In the genomic region with DNA sequence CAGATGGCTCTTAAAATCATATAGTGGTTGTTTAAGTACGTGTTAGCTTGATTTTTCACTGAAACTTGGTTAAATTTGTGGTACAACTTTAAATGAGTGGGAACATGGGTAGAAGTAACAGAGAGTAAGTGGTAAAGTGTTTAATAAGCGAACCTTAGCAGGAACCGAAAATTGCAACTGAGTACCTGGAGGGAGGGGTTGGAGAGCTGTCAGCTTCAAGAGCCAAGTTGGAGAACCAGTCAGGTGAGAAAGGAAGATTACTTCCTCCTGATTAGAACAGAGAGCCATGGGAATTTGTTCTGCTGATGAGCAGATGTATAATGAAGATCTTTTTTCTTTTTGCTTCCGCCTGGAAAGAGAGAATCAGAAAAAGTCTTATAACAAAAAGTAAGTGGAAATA, we compare ENCODE assay signal across 27 cellular contexts.
A peak's percentile ranks its signal among the peaks of the same experiment; 100 is the strongest.
DNase-seq lines count a peak whose midpoint lies in the region; ATAC-seq and TF ChIP-seq lines count a peak whose summit lies in the region.
"Had no signal": no experiment of that assay in that cellular context is flagged by ENCODE, and none has a peak within 500 bp of the region (broad histone marks: within the 10 kb centered on the region; RNA-seq: fewer than 3 reads in every experiment).

No MANE protein-coding gene starts in this region.

- TF ChIP-seq CTCF in mammary epithelial cell (conservative IDR thresholded peaks at IDR 0.05 in 1 of 2, IDR thresholded peaks at IDR 0.05 in 1 of 2; ENCODE audit: extremely low read depth in 1 of 2, insufficient read depth in 1 of 2, low read depth in 1 of 2, low read length in 2 of 2) (no peak), OCI-LY3 (IDR thresholded peaks at IDR 0.05; ENCODE audit: low read depth, low read length) (no peak), omental fat pad (IDR thresholded peaks at IDR 0.05) (no peak)

- no peaks in the 10 kb centered on the region for H3K36me3 ChIP-seq in mammary epithelial cell (ENCODE audit: insufficient read depth, low read length)
- H3K36me3 ChIP-seq in OCI-LY3 (replicated peaks; ENCODE audit: low read depth, low read length), result peaks cover 4% of the 10 kb centered on the region
- H3K36me3 ChIP-seq: brain microvascular endothelial cell, heart right ventricle, suprapubic skin had no signal

- in situ Hi-C loops in T47D (cut with HindIII; ENCODE audit: low pct_unique_long_range_greater_than_20kb, low sequenced_read_pairs) (no loop called here), mammary epithelial cell (cut with MboI; ENCODE audit: low sequenced_read_pairs in 2 of 2) (no loop called here)

- no peak overlapping the region for H2AFZ ChIP-seq in mammary epithelial cell (ENCODE audit: low read depth, low read length)
- H2AFZ ChIP-seq in OCI-LY3 (ENCODE audit: low read depth, low read length), result no peak overlapping the region

- DNase-seq in T47D (ENCODE audit: low read depth in 1 of 2, low spot score in 1 of 2), result peak; percentile 7 to 83
- DNase-seq in mammary epithelial cell, result no peak
- peak; percentile 9 for DNase-seq in iPS DF 4.7 (ENCODE audit: extremely low read depth, low spot score)
- no peak for DNase-seq in retina
- DNase-seq in glomerular visceral epithelial cell (ENCODE audit: extremely low spot score), result no peak
- DNase-seq in omental fat pad (ENCODE audit: low spot score), result no peak
- DNase-seq: amygdala; brain microvascular endothelial cell; Caco-2; DND-41; dorsolateral prefrontal cortex; foreskin melanocyte; GOT3; heart right ventricle; immature natural killer cell; KBM-7; left cardiac atrium; NCI-H1105; NCI-H2029 treated with DMSO at 0.1 percent for 48 hours; NCI-H345; stimulated activated naive B cell treated with anti-CD40 and anti-IgM and Interleukin-4, amounts not matched to agents 10 μg/mL and 1 μg/mL and 100 μg/mL, for 72 hours; T-helper 17 cell had no signal

- intact Hi-C loops in mammary epithelial cell (cut with micrococcal nuclease), result no loop called here

- BruUV-seq in mammary epithelial cell (replicated peaks; lab: Mats Ljungman, UMichigan), result no TSS peak

- 6% methylated on average over 4 of the region's 4 CpGs for WGBS in mammary epithelial cell (ENCODE audit: low coverage, missing lambda C conversion rate)

- dilution Hi-C loops in mammary epithelial cell (cut with HindIII; ENCODE audit: low sequenced_read_pairs), result no loop called here

- H3K4me1 ChIP-seq in mammary epithelial cell (ENCODE audit: insufficient read depth, low read length) (no peaks in the 10 kb centered on the region), OCI-LY3 (ENCODE audit: low read length) (peaks cover 26% of the 10 kb centered on the region)
- H3K4me1 ChIP-seq: Caco-2, heart right ventricle, suprapubic skin had no signal

- H3K27me3 ChIP-seq in mammary epithelial cell (ENCODE audit: insufficient read depth, low read length) (no peaks in the 10 kb centered on the region), OCI-LY3 (ENCODE audit: low read depth, low read length) (no peaks in the 10 kb centered on the region)
- H3K27me3 ChIP-seq: brain microvascular endothelial cell, heart right ventricle, suprapubic skin had no signal

- ATAC-seq in HG03135 (IDR thresholded peaks at IDR 0.05; ENCODE audit: unreplicated experiment) (no peak), omental fat pad (ENCODE audit: low FRiP score) (no peak)
- ATAC-seq: heart right ventricle; left cardiac atrium; SK-N-SH treated with all-trans-retinoic acid at 6 μM for 48 hours; stimulated activated naive B cell treated with anti-CD40 and anti-IgM and Interleukin-4, amounts not matched to agents 10 μg/mL and 1 μg/mL and 100 μg/mL, for 72 hours; T-helper 17 cell had no signal

- H3K79me2 ChIP-seq in mammary epithelial cell (ENCODE audit: insufficient read depth, low read length) (no peaks in the 10 kb centered on the region), OCI-LY3 (ENCODE audit: low read length) (no peaks in the 10 kb centered on the region)

- no peak overlapping the region for H3K27ac ChIP-seq in mammary epithelial cell (ENCODE audit: insufficient read depth, low read depth, low read length)
- H3K27ac ChIP-seq in OCI-LY3 (ENCODE audit: low read length), result 0 out of 2 replicates have a peak overlapping the region, but pooled peaks have one; percentile 11
- H3K27ac ChIP-seq: brain microvascular endothelial cell, dorsolateral prefrontal cortex, heart right ventricle, skin epidermis, suprapubic skin had no signal

- H3K9ac ChIP-seq in mammary epithelial cell (ENCODE audit: insufficient read depth, low read length) (no peak overlapping the region), OCI-LY3 (ENCODE audit: low read length) (no peak overlapping the region)

- CTCF ChIA-PET in mammary epithelial cell (lab: Charles Lee; ENCODE audit: low non-redundant PET), result no interaction called here

- H3K9me3 ChIP-seq in mammary epithelial cell (replicated peaks; ENCODE audit: insufficient read depth, low read length) (peaks cover 4% of the 10 kb centered on the region), OCI-LY3 (ENCODE audit: insufficient read depth, low read length) (no peaks in the 10 kb centered on the region)
- H3K9me3 ChIP-seq: Caco-2, suprapubic skin had no signal

- H3K4me3 ChIP-seq in mammary epithelial cell (replicated peaks in 1 of 3; ENCODE audit: insufficient read depth in 1 of 3, low read depth in 2 of 3, low read length in 3 of 3) (no peak overlapping the region), OCI-LY3 (ENCODE audit: low read length) (no peak overlapping the region)
- H3K4me3 ChIP-seq: dorsolateral prefrontal cortex, heart right ventricle, skin epidermis, suprapubic skin had no signal

- H3K4me2 ChIP-seq in mammary epithelial cell (ENCODE audit: insufficient read depth, low read depth, low read length) (no peak overlapping the region), OCI-LY3 (ENCODE audit: low read length) (peak overlapping the region; percentile 52)

- H4K20me1 ChIP-seq in mammary epithelial cell (ENCODE audit: insufficient read depth, low read length), result no peaks in the 10 kb centered on the region
- H4K20me1 ChIP-seq in OCI-LY3 (ENCODE audit: insufficient read depth, low read length), result no peaks in the 10 kb centered on the region

Comparison
In these comparisons a context has a peak if more than half of its experiments do, and no peak if none do; other contexts are left out.
1. DNase-seq: peak in T47D (2 of 2) and iPS DF 4.7 (single experiment); none in mammary epithelial cell (single experiment), retina (single experiment), glomerular visceral epithelial cell (single experiment) and omental fat pad (single experiment).